1 cellular context compared by ENCODE assay signal in the genomic region with DNA sequence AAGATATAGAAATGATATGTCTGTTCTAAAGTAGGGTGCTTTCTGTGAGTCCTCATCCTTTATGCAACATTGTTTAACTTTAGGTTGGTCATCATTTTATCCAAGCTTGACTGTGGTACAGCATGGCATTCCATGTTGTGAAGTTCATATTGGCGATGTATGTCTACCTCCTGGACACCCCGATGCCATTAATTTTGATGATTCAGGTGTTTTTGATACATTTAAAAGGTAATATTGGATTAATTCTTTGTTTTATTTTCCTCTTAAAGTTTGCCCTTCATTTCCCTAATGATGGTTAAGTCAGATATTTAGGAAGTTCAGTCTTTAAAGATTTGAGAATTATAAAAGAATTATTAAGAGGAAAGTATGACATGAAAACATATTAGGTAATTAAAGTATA.
TF ChIP-seq lines count a peak whose summit lies in the region.

No MANE protein-coding gene starts in this region.

TF ChIP-seq in K562, 482 proteins besides CTCF, POLR2A, EP300 and RAD21 (continued from another document):
- TF ChIP-seq, protein P1, sequence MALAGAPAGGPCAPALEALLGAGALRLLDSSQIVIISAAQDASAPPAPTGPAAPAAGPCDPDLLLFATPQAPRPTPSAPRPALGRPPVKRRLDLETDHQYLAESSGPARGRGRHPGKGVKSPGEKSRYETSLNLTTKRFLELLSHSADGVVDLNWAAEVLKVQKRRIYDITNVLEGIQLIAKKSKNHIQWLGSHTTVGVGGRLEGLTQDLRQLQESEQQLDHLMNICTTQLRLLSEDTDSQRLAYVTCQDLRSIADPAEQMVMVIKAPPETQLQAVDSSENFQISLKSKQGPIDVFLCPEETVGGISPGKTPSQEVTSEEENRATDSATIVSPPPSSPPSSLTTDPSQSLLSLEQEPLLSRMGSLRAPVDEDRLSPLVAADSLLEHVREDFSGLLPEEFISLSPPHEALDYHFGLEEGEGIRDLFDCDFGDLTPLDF (CRISPR knock-in tag; IDR thresholded peaks at IDR 0.05), result no peak
- TF ChIP-seq ZFPM2 (CRISPR knock-in tag; IDR thresholded peaks at IDR 0.05) (no peak), FOXK2 (conservative IDR thresholded peaks at IDR 0.05 in 1 of 2, IDR thresholded peaks at IDR 0.05 in 1 of 2; ENCODE audit: low read depth in 2 of 2) (no peak), PTRF (tag; IDR thresholded peaks at IDR 0.05) (no peak), NCOA1 (IDR thresholded peaks at IDR 0.05; ENCODE audit: low read depth) (no peak), SAFB (IDR thresholded peaks at IDR 0.05; ENCODE audit: borderline replicate concordance, low read depth, low read length) (no peak), HMGN3 (IDR thresholded peaks at IDR 0.05; ENCODE audit: borderline replicate concordance, extremely low read depth, insufficient read length, low read depth, low read length) (no peak), DNMT1 (IDR thresholded peaks at IDR 0.05) (no peak), MAFG (tag; conservative IDR thresholded peaks at IDR 0.05) (peak; percentile 73), ZNF354B (CRISPR knock-in tag; IDR thresholded peaks at IDR 0.05) (no peak), TGIF2 (CRISPR knock-in tag; IDR thresholded peaks at IDR 0.05) (no peak), NR2C1 (IDR thresholded peaks at IDR 0.05) (no peak), NR2C1 (tag; IDR thresholded peaks at IDR 0.05) (no peak), ZNF766 (CRISPR knock-in tag; conservative IDR thresholded peaks at IDR 0.05) (no peak), ZNF76 (CRISPR knock-in tag; IDR thresholded peaks at IDR 0.05; ENCODE audit: borderline replicate concordance) (no peak), ZFX (CRISPR knock-in tag; IDR thresholded peaks at IDR 0.05) (0 out of 2 replicates have a peak, but pooled peaks have one; percentile 11), CREB1 (IDR thresholded peaks at IDR 0.05) (no peak), CREB1 (CRISPR knock-in tag; IDR thresholded peaks at IDR 0.05) (no peak), ZNF695 (CRISPR knock-in tag; IDR thresholded peaks at IDR 0.05) (no peak), POLR2AphosphoS2 (IDR thresholded peaks at IDR 0.05; ENCODE audit: low read length) (no peak), LARP7 (IDR thresholded peaks at IDR 0.05) (no peak), NR2C2 (CRISPR knock-in tag; IDR thresholded peaks at IDR 0.05) (no peak), NR2C2 (tag; IDR thresholded peaks at IDR 0.05) (no peak), ZNF316 (IDR thresholded peaks at IDR 0.05) (peak; percentile 91), JUND (IDR thresholded peaks at IDR 0.05; ENCODE audit: borderline replicate concordance, low read depth, low read length) (no peak), JUND (tag; IDR thresholded peaks at IDR 0.05; ENCODE audit: borderline replicate concordance, low read depth, low read length) (no peak), HMG20B (CRISPR knock-in tag; IDR thresholded peaks at IDR 0.05) (no peak), TRIM28 (IDR thresholded peaks at IDR 0.05) (no peak), PRMT5 (CRISPR knock-in tag; IDR thresholded peaks at IDR 0.05) (no peak), SP2 (IDR thresholded peaks at IDR 0.05; ENCODE audit: extremely low read depth, low read depth, low read length, poor library complexity, severe bottlenecking) (no peak), CSDE1 (IDR thresholded peaks at IDR 0.05) (0 out of 4 replicates have a peak, but pooled peaks of 1 of the 2 experiments have one; percentile 26), GTF2A2 (tag; IDR thresholded peaks at IDR 0.05) (no peak), C11orf30 (IDR thresholded peaks at IDR 0.05; ENCODE audit: low read depth) (peak; percentile 85), MAFF (IDR thresholded peaks at IDR 0.05; ENCODE audit: low read length) (peak; percentile 86), PCBP1 (IDR thresholded peaks at IDR 0.05; ENCODE audit: low read depth, low read length, poor library complexity, severe bottlenecking) (no peak), KLF10 (CRISPR knock-in tag; IDR thresholded peaks at IDR 0.05) (no peak), EHMT2 (IDR thresholded peaks at IDR 0.05) (no peak), ELF1 (tag; IDR thresholded peaks at IDR 0.05) (no peak), RFX1 (IDR thresholded peaks at IDR 0.05) (no peak), NEUROD1 (IDR thresholded peaks at IDR 0.05; ENCODE audit: borderline replicate concordance, low read depth, low read length, partially characterized antibody) (no peak)
- TF ChIP-seq, protein P2, sequence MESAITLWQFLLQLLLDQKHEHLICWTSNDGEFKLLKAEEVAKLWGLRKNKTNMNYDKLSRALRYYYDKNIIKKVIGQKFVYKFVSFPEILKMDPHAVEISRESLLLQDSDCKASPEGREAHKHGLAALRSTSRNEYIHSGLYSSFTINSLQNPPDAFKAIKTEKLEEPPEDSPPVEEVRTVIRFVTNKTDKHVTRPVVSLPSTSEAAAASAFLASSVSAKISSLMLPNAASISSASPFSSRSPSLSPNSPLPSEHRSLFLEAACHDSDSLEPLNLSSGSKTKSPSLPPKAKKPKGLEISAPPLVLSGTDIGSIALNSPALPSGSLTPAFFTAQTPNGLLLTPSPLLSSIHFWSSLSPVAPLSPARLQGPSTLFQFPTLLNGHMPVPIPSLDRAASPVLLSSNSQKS (CRISPR knock-in tag; IDR thresholded peaks at IDR 0.05), result no peak
- TF ChIP-seq, protein P3, sequence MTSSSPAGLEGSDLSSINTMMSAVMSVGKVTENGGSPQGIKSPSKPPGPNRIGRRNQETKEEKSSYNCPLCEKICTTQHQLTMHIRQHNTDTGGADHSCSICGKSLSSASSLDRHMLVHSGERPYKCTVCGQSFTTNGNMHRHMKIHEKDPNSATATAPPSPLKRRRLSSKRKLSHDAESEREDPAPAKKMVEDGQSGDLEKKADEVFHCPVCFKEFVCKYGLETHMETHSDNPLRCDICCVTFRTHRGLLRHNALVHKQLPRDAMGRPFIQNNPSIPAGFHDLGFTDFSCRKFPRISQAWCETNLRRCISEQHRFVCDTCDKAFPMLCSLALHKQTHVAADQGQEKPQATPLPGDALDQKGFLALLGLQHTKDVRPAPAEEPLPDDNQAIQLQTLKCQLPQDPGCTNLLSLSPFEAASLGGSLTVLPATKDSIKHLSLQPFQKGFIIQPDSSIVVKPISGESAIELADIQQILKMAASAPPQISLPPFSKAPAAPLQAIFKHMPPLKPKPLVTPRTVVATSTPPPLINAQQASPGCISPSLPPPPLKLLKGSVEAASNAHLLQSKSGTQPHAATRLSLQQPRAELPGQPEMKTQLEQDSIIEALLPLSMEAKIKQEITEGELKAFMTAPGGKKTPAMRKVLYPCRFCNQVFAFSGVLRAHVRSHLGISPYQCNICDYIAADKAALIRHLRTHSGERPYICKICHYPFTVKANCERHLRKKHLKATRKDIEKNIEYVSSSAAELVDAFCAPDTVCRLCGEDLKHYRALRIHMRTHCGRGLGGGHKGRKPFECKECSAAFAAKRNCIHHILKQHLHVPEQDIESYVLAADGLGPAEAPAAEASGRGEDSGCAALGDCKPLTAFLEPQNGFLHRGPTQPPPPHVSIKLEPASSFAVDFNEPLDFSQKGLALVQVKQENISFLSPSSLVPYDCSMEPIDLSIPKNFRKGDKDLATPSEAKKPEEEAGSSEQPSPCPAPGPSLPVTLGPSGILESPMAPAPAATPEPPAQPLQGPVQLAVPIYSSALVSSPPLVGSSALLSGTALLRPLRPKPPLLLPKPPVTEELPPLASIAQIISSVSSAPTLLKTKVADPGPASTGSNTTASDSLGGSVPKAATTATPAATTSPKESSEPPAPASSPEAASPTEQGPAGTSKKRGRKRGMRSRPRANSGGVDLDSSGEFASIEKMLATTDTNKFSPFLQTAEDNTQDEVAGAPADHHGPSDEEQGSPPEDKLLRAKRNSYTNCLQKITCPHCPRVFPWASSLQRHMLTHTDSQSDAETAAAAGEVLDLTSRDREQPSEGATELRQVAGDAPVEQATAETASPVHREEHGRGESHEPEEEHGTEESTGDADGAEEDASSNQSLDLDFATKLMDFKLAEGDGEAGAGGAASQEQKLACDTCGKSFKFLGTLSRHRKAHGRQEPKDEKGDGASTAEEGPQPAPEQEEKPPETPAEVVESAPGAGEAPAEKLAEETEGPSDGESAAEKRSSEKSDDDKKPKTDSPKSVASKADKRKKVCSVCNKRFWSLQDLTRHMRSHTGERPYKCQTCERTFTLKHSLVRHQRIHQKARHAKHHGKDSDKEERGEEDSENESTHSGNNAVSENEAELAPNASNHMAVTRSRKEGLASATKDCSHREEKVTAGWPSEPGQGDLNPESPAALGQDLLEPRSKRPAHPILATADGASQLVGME (CRISPR knock-in tag; IDR thresholded peaks at IDR 0.05), result no peak
- TF ChIP-seq, protein P4, sequence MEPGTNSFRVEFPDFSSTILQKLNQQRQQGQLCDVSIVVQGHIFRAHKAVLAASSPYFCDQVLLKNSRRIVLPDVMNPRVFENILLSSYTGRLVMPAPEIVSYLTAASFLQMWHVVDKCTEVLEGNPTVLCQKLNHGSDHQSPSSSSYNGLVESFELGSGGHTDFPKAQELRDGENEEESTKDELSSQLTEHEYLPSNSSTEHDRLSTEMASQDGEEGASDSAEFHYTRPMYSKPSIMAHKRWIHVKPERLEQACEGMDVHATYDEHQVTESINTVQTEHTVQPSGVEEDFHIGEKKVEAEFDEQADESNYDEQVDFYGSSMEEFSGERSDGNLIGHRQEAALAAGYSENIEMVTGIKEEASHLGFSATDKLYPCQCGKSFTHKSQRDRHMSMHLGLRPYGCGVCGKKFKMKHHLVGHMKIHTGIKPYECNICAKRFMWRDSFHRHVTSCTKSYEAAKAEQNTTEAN (CRISPR knock-in tag; IDR thresholded peaks at IDR 0.05), result no peak
- TF ChIP-seq, protein P5, sequence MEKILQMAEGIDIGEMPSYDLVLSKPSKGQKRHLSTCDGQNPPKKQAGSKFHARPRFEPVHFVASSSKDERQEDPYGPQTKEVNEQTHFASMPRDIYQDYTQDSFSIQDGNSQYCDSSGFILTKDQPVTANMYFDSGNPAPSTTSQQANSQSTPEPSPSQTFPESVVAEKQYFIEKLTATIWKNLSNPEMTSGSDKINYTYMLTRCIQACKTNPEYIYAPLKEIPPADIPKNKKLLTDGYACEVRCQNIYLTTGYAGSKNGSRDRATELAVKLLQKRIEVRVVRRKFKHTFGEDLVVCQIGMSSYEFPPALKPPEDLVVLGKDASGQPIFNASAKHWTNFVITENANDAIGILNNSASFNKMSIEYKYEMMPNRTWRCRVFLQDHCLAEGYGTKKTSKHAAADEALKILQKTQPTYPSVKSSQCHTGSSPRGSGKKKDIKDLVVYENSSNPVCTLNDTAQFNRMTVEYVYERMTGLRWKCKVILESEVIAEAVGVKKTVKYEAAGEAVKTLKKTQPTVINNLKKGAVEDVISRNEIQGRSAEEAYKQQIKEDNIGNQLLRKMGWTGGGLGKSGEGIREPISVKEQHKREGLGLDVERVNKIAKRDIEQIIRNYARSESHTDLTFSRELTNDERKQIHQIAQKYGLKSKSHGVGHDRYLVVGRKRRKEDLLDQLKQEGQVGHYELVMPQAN (IDR thresholded peaks at IDR 0.05; ENCODE audit: borderline replicate concordance), result no peak
- TF ChIP-seq, protein P6, sequence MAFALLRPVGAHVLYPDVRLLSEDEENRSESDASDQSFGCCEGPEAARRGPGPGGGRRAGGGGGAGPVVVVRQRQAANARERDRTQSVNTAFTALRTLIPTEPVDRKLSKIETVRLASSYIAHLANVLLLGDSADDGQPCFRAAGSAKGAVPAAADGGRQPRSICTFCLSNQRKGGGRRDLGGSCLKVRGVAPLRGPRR (CRISPR knock-in tag; IDR thresholded peaks at IDR 0.05), result no peak
- TF ChIP-seq, protein P7, sequence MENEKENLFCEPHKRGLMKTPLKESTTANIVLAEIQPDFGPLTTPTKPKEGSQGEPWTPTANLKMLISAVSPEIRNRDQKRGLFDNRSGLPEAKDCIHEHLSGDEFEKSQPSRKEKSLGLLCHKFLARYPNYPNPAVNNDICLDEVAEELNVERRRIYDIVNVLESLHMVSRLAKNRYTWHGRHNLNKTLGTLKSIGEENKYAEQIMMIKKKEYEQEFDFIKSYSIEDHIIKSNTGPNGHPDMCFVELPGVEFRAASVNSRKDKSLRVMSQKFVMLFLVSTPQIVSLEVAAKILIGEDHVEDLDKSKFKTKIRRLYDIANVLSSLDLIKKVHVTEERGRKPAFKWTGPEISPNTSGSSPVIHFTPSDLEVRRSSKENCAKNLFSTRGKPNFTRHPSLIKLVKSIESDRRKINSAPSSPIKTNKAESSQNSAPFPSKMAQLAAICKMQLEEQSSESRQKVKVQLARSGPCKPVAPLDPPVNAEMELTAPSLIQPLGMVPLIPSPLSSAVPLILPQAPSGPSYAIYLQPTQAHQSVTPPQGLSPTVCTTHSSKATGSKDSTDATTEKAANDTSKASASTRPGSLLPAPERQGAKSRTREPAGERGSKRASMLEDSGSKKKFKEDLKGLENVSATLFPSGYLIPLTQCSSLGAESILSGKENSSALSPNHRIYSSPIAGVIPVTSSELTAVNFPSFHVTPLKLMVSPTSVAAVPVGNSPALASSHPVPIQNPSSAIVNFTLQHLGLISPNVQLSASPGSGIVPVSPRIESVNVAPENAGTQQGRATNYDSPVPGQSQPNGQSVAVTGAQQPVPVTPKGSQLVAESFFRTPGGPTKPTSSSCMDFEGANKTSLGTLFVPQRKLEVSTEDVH (IDR thresholded peaks at IDR 0.05; ENCODE audit: low read depth, partially characterized antibody), result no peak
- TF ChIP-seq, protein P8, sequence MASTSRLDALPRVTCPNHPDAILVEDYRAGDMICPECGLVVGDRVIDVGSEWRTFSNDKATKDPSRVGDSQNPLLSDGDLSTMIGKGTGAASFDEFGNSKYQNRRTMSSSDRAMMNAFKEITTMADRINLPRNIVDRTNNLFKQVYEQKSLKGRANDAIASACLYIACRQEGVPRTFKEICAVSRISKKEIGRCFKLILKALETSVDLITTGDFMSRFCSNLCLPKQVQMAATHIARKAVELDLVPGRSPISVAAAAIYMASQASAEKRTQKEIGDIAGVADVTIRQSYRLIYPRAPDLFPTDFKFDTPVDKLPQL (IDR thresholded peaks at IDR 0.05; ENCODE audit: extremely low read depth, insufficient read length), result no peak
